2 cellular contexts compared by ENCODE assay signal in the genomic region with DNA sequence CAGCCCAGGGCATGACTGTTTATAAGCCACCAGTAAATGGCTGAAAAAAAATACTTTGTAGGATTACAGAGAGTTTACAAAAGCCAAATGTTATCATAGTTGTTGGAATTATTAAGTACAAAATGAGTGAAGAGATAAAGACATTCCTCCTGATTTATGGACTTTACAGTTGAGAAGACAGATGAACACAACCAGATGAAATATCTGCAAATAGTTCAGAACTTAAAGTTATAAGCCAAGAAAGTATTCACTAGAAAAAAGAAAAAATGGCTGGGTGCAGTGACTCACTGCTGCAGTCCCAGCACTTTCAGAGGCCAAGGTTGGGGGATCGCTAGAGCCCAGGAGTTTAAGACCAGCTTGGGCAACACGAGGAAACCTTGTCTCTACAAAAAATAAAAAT.
TF ChIP-seq lines count a peak whose summit lies in the region.

No MANE protein-coding gene starts in this region.

TF ChIP-seq in HCT116, 20 proteins besides CTCF, POLR2A, EP300 and RAD21:
- TF ChIP-seq, protein P1, sequence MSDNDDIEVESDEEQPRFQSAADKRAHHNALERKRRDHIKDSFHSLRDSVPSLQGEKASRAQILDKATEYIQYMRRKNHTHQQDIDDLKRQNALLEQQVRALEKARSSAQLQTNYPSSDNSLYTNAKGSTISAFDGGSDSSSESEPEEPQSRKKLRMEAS (IDR thresholded peaks at IDR 0.05): no peak
- no peak for TF ChIP-seq SIN3A (IDR thresholded peaks at IDR 0.05; ENCODE audit: low read depth)
- TF ChIP-seq EZH2phosphoT487 (IDR thresholded peaks at IDR 0.05; ENCODE audit: borderline replicate concordance): no peak
- no peak for TF ChIP-seq SP1 (IDR thresholded peaks at IDR 0.05; ENCODE audit: low read depth)
- no peak for TF ChIP-seq TCF7L2 (IDR thresholded peaks at IDR 0.05; ENCODE audit: borderline replicate concordance, extremely low read depth, insufficient read depth, insufficient read length)
- TF ChIP-seq POLR2AphosphoS5 (IDR thresholded peaks at IDR 0.05; ENCODE audit: low read depth, low read length): no peak
- TF ChIP-seq EGR1 (IDR thresholded peaks at IDR 0.05; ENCODE audit: low read depth): no peak
- TF ChIP-seq JUND (IDR thresholded peaks at IDR 0.05): no peak
- TF ChIP-seq, protein P2, sequence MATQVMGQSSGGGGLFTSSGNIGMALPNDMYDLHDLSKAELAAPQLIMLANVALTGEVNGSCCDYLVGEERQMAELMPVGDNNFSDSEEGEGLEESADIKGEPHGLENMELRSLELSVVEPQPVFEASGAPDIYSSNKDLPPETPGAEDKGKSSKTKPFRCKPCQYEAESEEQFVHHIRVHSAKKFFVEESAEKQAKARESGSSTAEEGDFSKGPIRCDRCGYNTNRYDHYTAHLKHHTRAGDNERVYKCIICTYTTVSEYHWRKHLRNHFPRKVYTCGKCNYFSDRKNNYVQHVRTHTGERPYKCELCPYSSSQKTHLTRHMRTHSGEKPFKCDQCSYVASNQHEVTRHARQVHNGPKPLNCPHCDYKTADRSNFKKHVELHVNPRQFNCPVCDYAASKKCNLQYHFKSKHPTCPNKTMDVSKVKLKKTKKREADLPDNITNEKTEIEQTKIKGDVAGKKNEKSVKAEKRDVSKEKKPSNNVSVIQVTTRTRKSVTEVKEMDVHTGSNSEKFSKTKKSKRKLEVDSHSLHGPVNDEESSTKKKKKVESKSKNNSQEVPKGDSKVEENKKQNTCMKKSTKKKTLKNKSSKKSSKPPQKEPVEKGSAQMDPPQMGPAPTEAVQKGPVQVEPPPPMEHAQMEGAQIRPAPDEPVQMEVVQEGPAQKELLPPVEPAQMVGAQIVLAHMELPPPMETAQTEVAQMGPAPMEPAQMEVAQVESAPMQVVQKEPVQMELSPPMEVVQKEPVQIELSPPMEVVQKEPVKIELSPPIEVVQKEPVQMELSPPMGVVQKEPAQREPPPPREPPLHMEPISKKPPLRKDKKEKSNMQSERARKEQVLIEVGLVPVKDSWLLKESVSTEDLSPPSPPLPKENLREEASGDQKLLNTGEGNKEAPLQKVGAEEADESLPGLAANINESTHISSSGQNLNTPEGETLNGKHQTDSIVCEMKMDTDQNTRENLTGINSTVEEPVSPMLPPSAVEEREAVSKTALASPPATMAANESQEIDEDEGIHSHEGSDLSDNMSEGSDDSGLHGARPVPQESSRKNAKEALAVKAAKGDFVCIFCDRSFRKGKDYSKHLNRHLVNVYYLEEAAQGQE (IDR thresholded peaks at IDR 0.05; ENCODE audit: low read depth): no peak
- no peak for TF ChIP-seq CBX3 (IDR thresholded peaks at IDR 0.05; ENCODE audit: low read depth)
- no peak for TF ChIP-seq ZFX (IDR thresholded peaks at IDR 0.05)
- no peak for TF ChIP-seq ZBTB33 (IDR thresholded peaks at IDR 0.05; ENCODE audit: extremely low read depth, insufficient replicate concordance, low read length)
- no peak for TF ChIP-seq EZH2 (IDR thresholded peaks at IDR 0.05)
- TF ChIP-seq SRF (IDR thresholded peaks at IDR 0.05; ENCODE audit: low read depth): no peak
- no peak for TF ChIP-seq YY1 (IDR thresholded peaks at IDR 0.05; ENCODE audit: extremely low read depth, insufficient replicate concordance, low read depth, low read length)
- TF ChIP-seq ELF1 (IDR thresholded peaks at IDR 0.05; ENCODE audit: borderline replicate concordance, low read depth): no peak

TF ChIP-seq in SK-N-SH, 30 proteins besides CTCF, POLR2A, EP300 and RAD21:
- TF ChIP-seq ELF1 (IDR thresholded peaks at IDR 0.05) (no peak), YY1 (IDR thresholded peaks at IDR 0.05; ENCODE audit: low read depth) (peak; percentile 60; the same call in 1 of the 2 replicates), FOSL2 (IDR thresholded peaks at IDR 0.05; ENCODE audit: borderline replicate concordance, low read depth) (peak; percentile 51; the same call in 1 of the 2 replicates), ZBTB33 (IDR thresholded peaks at IDR 0.05; ENCODE audit: borderline replicate concordance, low read depth) (no peak), NRF1 (IDR thresholded peaks at IDR 0.05; ENCODE audit: low read depth, low read length) (no peak), FOXJ3 (CRISPR knock-in tag; IDR thresholded peaks at IDR 0.05) (no peak), RFX5 (IDR thresholded peaks at IDR 0.05; ENCODE audit: low read length) (no peak), GABPA (IDR thresholded peaks at IDR 0.05; ENCODE audit: low read depth) (no peak), CHD2 (IDR thresholded peaks at IDR 0.05; ENCODE audit: low read length, partially characterized antibody) (no peak), RXRA (IDR thresholded peaks at IDR 0.05; ENCODE audit: borderline replicate concordance, low read depth) (0 out of 2 replicates have a peak, but pooled peaks have one; percentile 14), MXI1 (IDR thresholded peaks at IDR 0.05; ENCODE audit: low read depth, low read length) (no peak), POLR2AphosphoS5 (IDR thresholded peaks at IDR 0.05; ENCODE audit: low read depth, low read length) (peak; percentile 23; the same call in 1 of the 2 replicates), FOXM1 (IDR thresholded peaks at IDR 0.05; ENCODE audit: low read depth) (no peak), SMC3 (IDR thresholded peaks at IDR 0.05; ENCODE audit: low read depth, low read length) (no peak), RCOR1 (IDR thresholded peaks at IDR 0.05; ENCODE audit: low read length) (no peak), USF2 (IDR thresholded peaks at IDR 0.05; ENCODE audit: borderline replicate concordance, low read depth, low read length) (no peak), TCF12 (IDR thresholded peaks at IDR 0.05) (peak; percentile 83), JUND (IDR thresholded peaks at IDR 0.05) (peak; percentile 67), EZH2phosphoT487 (IDR thresholded peaks at IDR 0.05; ENCODE audit: borderline replicate concordance, low read depth) (no peak)
- TF ChIP-seq, protein P2 (IDR thresholded peaks at IDR 0.05; ENCODE audit: low read depth, low read length): no peak
- TF ChIP-seq, protein P3, sequence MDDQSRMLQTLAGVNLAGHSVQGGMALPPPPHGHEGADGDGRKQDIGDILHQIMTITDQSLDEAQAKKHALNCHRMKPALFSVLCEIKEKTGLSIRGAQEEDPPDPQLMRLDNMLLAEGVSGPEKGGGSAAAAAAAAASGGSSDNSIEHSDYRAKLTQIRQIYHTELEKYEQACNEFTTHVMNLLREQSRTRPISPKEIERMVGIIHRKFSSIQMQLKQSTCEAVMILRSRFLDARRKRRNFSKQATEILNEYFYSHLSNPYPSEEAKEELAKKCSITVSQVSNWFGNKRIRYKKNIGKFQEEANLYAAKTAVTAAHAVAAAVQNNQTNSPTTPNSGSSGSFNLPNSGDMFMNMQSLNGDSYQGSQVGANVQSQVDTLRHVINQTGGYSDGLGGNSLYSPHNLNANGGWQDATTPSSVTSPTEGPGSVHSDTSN (IDR thresholded peaks at IDR 0.05): peak; percentile 92
- TF ChIP-seq, protein P1 (IDR thresholded peaks at IDR 0.05; ENCODE audit: low read depth): 0 out of 2 replicates have a peak, but pooled peaks have one; percentile 11
